15 cellular contexts compared by ENCODE assay signal in genomic region chr7:35707422-35707821, GRCh38. TPM values are rescaled to one million over a fixed set of nuclear protein-coding genes. Genes with fewer than 3 reads are reported as not detected.
DNase-seq lines count a peak whose midpoint lies in the region; ATAC-seq and TF ChIP-seq lines count a peak whose summit lies in the region.
"Had no signal": no experiment of that assay in that cellular context is flagged by ENCODE, and none has a peak within 500 bp of the region (broad histone marks: within the 10 kb centered on the region; RNA-seq: fewer than 3 reads in every experiment).

No MANE protein-coding gene starts in this region.

- DNase-seq in ELF-1 (ENCODE audit: low read depth, low spot score) (peak; percentile 40), NCI-H226 (peak; percentile 90), choroid plexus epithelial cell (ENCODE audit: low read depth) (peak; percentile 29), smooth muscle cell (lab: John Stamatoyannopoulos, UW; ENCODE audit: unreplicated experiment) (no peak), NCI-H1417 (lab: John Stamatoyannopoulos, UW) (no peak)
- DNase-seq in activated effector memory CD4-positive, alpha-beta T cell treated with Interleukin-2 at 50 U/mL for 16 hours: no peak
- DNase-seq: activated naive CD8-positive, alpha-beta T cell treated with anti-CD3 and anti-CD28 coated beads, Interleukin-2, amount 10 ng/mL, durations not matched to agents 7 days and 5 days; CD4-positive, alpha-beta memory T cell; dermis blood vessel endothelial cell; foreskin melanocyte; NCI-H1105; NCI-H524 treated with DMSO at 0.1 percent for 48 hours; nephron progenitor cell had no signal

- H3K9ac ChIP-seq in smooth muscle cell (ENCODE audit: low read depth): no peak overlapping the region

- peaks cover 6% of the 10 kb centered on the region for H3F3A ChIP-seq in smooth muscle cell (ENCODE audit: low read depth)

- H3K9me3 ChIP-seq in smooth muscle cell (replicated peaks; ENCODE audit: low read depth): no peaks in the 10 kb centered on the region

- 47% methylated on average over 4 of the region's 4 CpGs for WGBS in smooth muscle cell (ENCODE audit: low lambda C conversion rate)

- no peaks in the 10 kb centered on the region for H3K79me2 ChIP-seq in smooth muscle cell (ENCODE audit: low read depth)

- H3K4me2 ChIP-seq in smooth muscle cell: peak overlapping the region; percentile 4

- no peak overlapping the region for H2AFZ ChIP-seq in smooth muscle cell (ENCODE audit: low read depth)

- H3K4me1 ChIP-seq in smooth muscle cell (ENCODE audit: low read depth): peaks cover 3% of the 10 kb centered on the region

- no peaks in the 10 kb centered on the region for H4K20me1 ChIP-seq in smooth muscle cell (ENCODE audit: low read depth)

- no peak for TF ChIP-seq CTCF in choroid plexus epithelial cell (conservative IDR thresholded peaks at IDR 0.05; ENCODE audit: low read depth, low read length)
- no peak for TF ChIP-seq CTCF in smooth muscle cell (IDR thresholded peaks at IDR 0.05; ENCODE audit: borderline replicate concordance, insufficient read depth, poor library complexity, severe bottlenecking)

- no peaks in the 10 kb centered on the region for H3K36me3 ChIP-seq in smooth muscle cell (ENCODE audit: low read depth)

- H3K27ac ChIP-seq in smooth muscle cell (ENCODE audit: low read depth): peak overlapping the region; percentile 51

- H3K4me3 ChIP-seq in choroid plexus epithelial cell (ENCODE audit: low read depth, low read length) (no peak overlapping the region), smooth muscle cell (no peak overlapping the region)

- ATAC-seq in esophagus mucosa: no peak
- ATAC-seq: sciatic nerve had no signal

- H3K27me3 ChIP-seq in smooth muscle cell (ENCODE audit: low read depth): no peaks in the 10 kb centered on the region

RNA-seq across cellular contexts. Expression of gene HERPUD2, which starts 12.5 kb away (rescaled TPM):
- total RNA-seq in smooth muscle cell (28.1 and 34.6 TPM in 2 replicates), esophagus mucosa (15.7 TPM)
- polyA plus RNA-seq in smooth muscle cell: 23.2 and 33.0 TPM in 2 replicates

Comparison
In these comparisons a context has a peak if more than half of its experiments do, and no peak if none do; other contexts are left out.
1. DNase-seq: peak in ELF-1 (single experiment), NCI-H226 (single experiment) and choroid plexus epithelial cell (single experiment); none in smooth muscle cell (single experiment), NCI-H1417 (0 of 3) and activated effector memory CD4-positive, alpha-beta T cell treated with Interleukin-2 at 50 U/mL for 16 hours (single experiment).